In the genomic region with DNA sequence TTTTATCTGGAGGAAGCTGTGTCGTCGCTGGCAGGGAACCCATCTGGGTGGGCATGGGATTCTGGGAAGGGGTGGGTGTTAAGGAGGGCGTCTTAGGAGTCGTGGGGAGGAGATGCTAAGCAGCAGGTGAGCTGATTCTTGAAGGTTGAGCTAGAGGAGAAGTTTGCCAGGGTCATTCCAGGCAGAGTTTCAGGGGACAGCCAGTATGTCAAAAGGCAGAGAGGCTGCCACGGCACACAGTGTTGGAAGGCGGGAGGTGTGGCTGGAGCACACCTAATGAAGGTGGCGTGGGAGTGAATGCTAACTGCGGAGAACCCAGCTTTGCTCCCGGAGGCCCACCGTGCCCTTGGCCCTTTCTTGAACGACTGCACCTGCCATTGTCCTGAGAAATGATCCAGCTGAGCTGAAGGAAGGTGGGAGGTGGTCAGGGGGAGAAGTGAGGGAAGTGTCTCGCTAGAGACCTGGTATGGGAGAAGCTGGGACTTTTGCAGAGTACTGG, we compare ENCODE assay signal across 8 cellular contexts. TPM values are rescaled to one million over a fixed set of nuclear protein-coding genes. Genes with fewer than 3 reads are reported as not detected.
DNase-seq lines count a peak whose midpoint lies in the region; ATAC-seq and TF ChIP-seq lines count a peak whose summit lies in the region.

No MANE protein-coding gene starts in this region.

- H3K4me3 ChIP-seq in Caco-2 (ENCODE audit: low read depth, low read length) (peak overlapping the region; percentile 73), Panc1 (ENCODE audit: low read depth in 2 of 2, low read length in 2 of 2) (peak overlapping the region; percentile 70 to 72), esophagus (ENCODE audit: low read depth in 1 of 2, low read length in 2 of 2) (peak overlapping the region; percentile 83 to 85), parathyroid adenoma (ENCODE audit: low read depth, low read length) (peak overlapping the region; percentile 76)

- H2AFZ ChIP-seq in parathyroid adenoma, result no peak overlapping the region

- H3K4me3 Mint-ChIP-seq in Caco-2 (ENCODE audit: unreplicated experiment), result peak overlapping the region; percentile 81

- DNase-seq in Caco-2, result no peak
- DNase-seq in Panc1 (ENCODE audit: low read depth, low spot score), result no peak
- DNase-seq in GM13976 (ENCODE audit: low spot score), result no peak
- no peak for DNase-seq in EL
- DNase-seq in 8988T, result no peak

- H3K4me2 ChIP-seq in parathyroid adenoma (ENCODE audit: low read length), result peak overlapping the region; percentile 89

- intact Hi-C loops in Caco-2 (cut with micrococcal nuclease; ENCODE audit: unreplicated experiment), result no loop called here
- intact Hi-C loops in Panc1 (cut with micrococcal nuclease; ENCODE audit: unreplicated experiment), result no loop called here

- WGBS in esophagus, 2 donors, result 36% methylated on average over 12 of the region's 12 CpGs

- no peaks in the 10 kb centered on the region for H3K79me2 ChIP-seq in parathyroid adenoma

- in situ Hi-C loops in Panc1 (cut with HindIII; ENCODE audit: low pct_unique_long_range_greater_than_20kb, low sequenced_read_pairs) (no loop called here), GM13976 (cut with MboI; ENCODE audit: low sequenced_read_pairs, unreplicated experiment) (no loop called here)

- ATAC-seq in Panc1 (no peak), HG03342 (IDR thresholded peaks at IDR 0.05; ENCODE audit: unreplicated experiment) (no peak)

- H3K27ac ChIP-seq in Panc1 (ENCODE audit: low read length) (peak overlapping the region; percentile 72; the same call in 1 of the 2 replicates), esophagus (ENCODE audit: low read depth in 2 of 2, low read length in 1 of 2) (peak overlapping the region; percentile 2 to 44), parathyroid adenoma (no peak overlapping the region)

- peaks cover 68% of the 10 kb centered on the region for H3K4me1 ChIP-seq in Caco-2
- peaks cover 7% of the 10 kb centered on the region; the same call in 1 of the 2 replicates for H3K4me1 ChIP-seq in Panc1 (ENCODE audit: control insufficient read depth, insufficient read depth, low read length)
- peaks cover 5 to 11% of the 10 kb centered on the region in 2 donors for H3K4me1 ChIP-seq in esophagus (ENCODE audit: control insufficient read depth in 2 of 2, insufficient read depth in 2 of 2, low read length in 1 of 2)
- no peaks in the 10 kb centered on the region for H3K4me1 ChIP-seq in parathyroid adenoma

- H3K9me3 Mint-ChIP-seq in Caco-2 (ENCODE audit: unreplicated experiment), result no peaks in the 10 kb centered on the region

- H3K9me3 ChIP-seq in Caco-2, result no peaks in the 10 kb centered on the region
- H3K9me3 ChIP-seq in Panc1 (ENCODE audit: control insufficient read depth, insufficient read depth, low read depth, low read length), result no peaks in the 10 kb centered on the region
- no peaks in the 10 kb centered on the region for H3K9me3 ChIP-seq in esophagus (ENCODE audit: control insufficient read depth in 2 of 2, insufficient read depth in 1 of 2, low read depth in 1 of 2, low read length in 1 of 2)
- H3K9me3 ChIP-seq in parathyroid adenoma (ENCODE audit: control insufficient read depth, low read length), result no peaks in the 10 kb centered on the region

- H3K9ac ChIP-seq in parathyroid adenoma, result no peak overlapping the region

- POLR2A ChIA-PET in Caco-2 (lab: Charles Lee) (interaction anchor here (0.6 kb wide), 1 partner anchor 132 kb away, joined by 6 read pairs; no protein-coding TSS in a partner anchor), Panc1 (lab: Charles Lee) (no interaction called here)

- H3K36me3 ChIP-seq in Caco-2 (ENCODE audit: control insufficient read depth, insufficient read depth, low read length) (0 out of 2 replicates have a peak, but pooled peaks cover 1% of the 10 kb centered on the region), Panc1 (ENCODE audit: control insufficient read depth, insufficient read depth, low read length) (peaks cover 2% of the 10 kb centered on the region; the same call in 1 of the 2 replicates), esophagus (ENCODE audit: control insufficient read depth in 2 of 2, insufficient read depth in 2 of 2, low read length in 1 of 2) (no peaks in the 10 kb centered on the region), parathyroid adenoma (ENCODE audit: control insufficient read depth, insufficient read depth, low read length) (no peaks in the 10 kb centered on the region)

- peaks cover 36% of the 10 kb centered on the region for H3K36me3 Mint-ChIP-seq in Caco-2 (ENCODE audit: insufficient read depth, unreplicated experiment)

- CTCF ChIA-PET in Caco-2 (lab: Charles Lee), result no interaction called here
- CTCF ChIA-PET in Panc1 (lab: Charles Lee), result no interaction called here

- H3K27me3 Mint-ChIP-seq in Caco-2 (ENCODE audit: insufficient read depth, unreplicated experiment), result no peaks in the 10 kb centered on the region

- H3K27ac Mint-ChIP-seq in Caco-2 (ENCODE audit: unreplicated experiment), result peak overlapping the region; percentile 90

- BruUV-seq in Caco-2 (replicated peaks; lab: Mats Ljungman, UMichigan) (TSS peak; percentile 23), Panc1 (replicated peaks; lab: Mats Ljungman, UMichigan) (TSS peak; percentile 82)

- H3K27me3 ChIP-seq in Caco-2 (replicated peaks; ENCODE audit: control insufficient read depth, insufficient read depth, low read length) (no peaks in the 10 kb centered on the region), Panc1 (ENCODE audit: control insufficient read depth, insufficient read depth, low read length) (no peaks in the 10 kb centered on the region), esophagus (ENCODE audit: control insufficient read depth in 1 of 2, insufficient read depth in 2 of 2, low read length in 2 of 2) (no peaks in the 10 kb centered on the region), parathyroid adenoma (ENCODE audit: control insufficient read depth, insufficient read depth, low read length) (no peaks in the 10 kb centered on the region)

- peaks cover 53% of the 10 kb centered on the region for H3K4me1 Mint-ChIP-seq in Caco-2 (ENCODE audit: low read depth, unreplicated experiment)

- no peak for TF ChIP-seq CTCF in Caco-2 (IDR thresholded peaks at IDR 0.05; ENCODE audit: insufficient read depth in 1 of 2, low read depth in 1 of 2, low read length in 1 of 2, severe bottlenecking in 1 of 2, unreplicated experiment in 1 of 2)
- no peak for TF ChIP-seq CTCF in Panc1 (IDR thresholded peaks at IDR 0.05)
- no peak for TF ChIP-seq CTCF in parathyroid adenoma (IDR thresholded peaks at IDR 0.05)
- no peak for TF ChIP-seq CTCF in GM13976 (IDR thresholded peaks at IDR 0.05; ENCODE audit: borderline replicate concordance, control extremely low read depth, extremely low read depth, insufficient read depth, missing control alignments)

RNA-seq across cellular contexts. Expression of a gene that starts 1.3 kb away (rescaled TPM):
- total RNA-seq in Caco-2 (2022), result 120 and 131 TPM in 2 replicates
- total RNA-seq in Panc1 (2021; ENCODE audit: unreplicated experiment), result 73.2 TPM
- polyA plus RNA-seq in Panc1 (2012; ENCODE audit: insufficient read length), result 58.0 TPM
- polyA plus RNA-seq in esophagus, result 10 to 100 TPM; 15.4 to 44.4 TPM

RNA-seq across cellular contexts. Expression of a gene that starts 26.3 kb away (rescaled TPM):
- total RNA-seq in Caco-2 (2022) (1.9 and 2.0 TPM in 2 replicates), Panc1 (2021; ENCODE audit: unreplicated experiment) (not detected)
- not detected for polyA plus RNA-seq in Panc1 (2012; ENCODE audit: insufficient read length)
- not detected for polyA plus RNA-seq in esophagus
